Comparison of ENCODE assay signal across 12 cellular contexts in genomic region chr7:68823996-68824780, GRCh38.
DNase-seq lines count a peak whose midpoint lies in the region; TF ChIP-seq lines count a peak whose summit lies in the region.
"Had no signal": no experiment of that assay in that cellular context is flagged by ENCODE, and none has a peak within 500 bp of the region (broad histone marks: within the 10 kb centered on the region; RNA-seq: fewer than 3 reads in every experiment).

No MANE protein-coding gene starts in this region.

- H3K9me3 ChIP-seq in testis = no peaks in the 10 kb centered on the region
- peaks cover 11% of the 10 kb centered on the region for H3K9me3 ChIP-seq in mammary epithelial cell (replicated peaks; ENCODE audit: insufficient read depth, low read length)

- no peak for TF ChIP-seq POLR2A in testis (IDR thresholded peaks at IDR 0.05)

- H3K27ac ChIP-seq in testis = no peak overlapping the region
- no peak overlapping the region for H3K27ac ChIP-seq in mammary epithelial cell (ENCODE audit: insufficient read depth, low read depth, low read length)

- H3K4me1 ChIP-seq in testis (no peaks in the 10 kb centered on the region), mammary epithelial cell (ENCODE audit: insufficient read depth, low read length) (no peaks in the 10 kb centered on the region)

- CTCF ChIA-PET in mammary epithelial cell (lab: Charles Lee; ENCODE audit: low non-redundant PET) = no interaction called here

- H2AFZ ChIP-seq in mammary epithelial cell (ENCODE audit: low read depth, low read length) = no peak overlapping the region

- WGBS in testis, 2 donors = 61 to 78% methylated on average over 5 of the region's 5 CpGs
- WGBS in mammary epithelial cell (ENCODE audit: low coverage, missing lambda C conversion rate) = 60% methylated on average over 5 of the region's 5 CpGs

- dilution Hi-C loops in mammary epithelial cell (cut with HindIII; ENCODE audit: low sequenced_read_pairs) = loop anchor here (5.0 kb wide), 1 partner anchor 52 kb away; no protein-coding TSS in a partner anchor

- H3K27me3 ChIP-seq in testis = no peaks in the 10 kb centered on the region
- no peaks in the 10 kb centered on the region for H3K27me3 ChIP-seq in mammary epithelial cell (ENCODE audit: insufficient read depth, low read length)

- H3K4me3 ChIP-seq in choroid plexus epithelial cell (ENCODE audit: low read depth, low read length) = no peak overlapping the region
- no peak overlapping the region for H3K4me3 ChIP-seq in testis
- no peak overlapping the region for H3K4me3 ChIP-seq in mammary epithelial cell (replicated peaks in 1 of 3; ENCODE audit: insufficient read depth in 1 of 3, low read depth in 2 of 3, low read length in 3 of 3)

- no peaks in the 10 kb centered on the region for H4K20me1 ChIP-seq in mammary epithelial cell (ENCODE audit: insufficient read depth, low read length)

- no TSS peak for BruUV-seq in mammary epithelial cell (replicated peaks; lab: Mats Ljungman, UMichigan)

- H3K9ac ChIP-seq in mammary epithelial cell (ENCODE audit: insufficient read depth, low read length) = no peak overlapping the region

- in situ Hi-C loops in mammary epithelial cell (cut with MboI; ENCODE audit: low sequenced_read_pairs in 2 of 2) = no loop called here

- DNase-seq in M059J (ENCODE audit: low read depth) = peak; percentile 77
- DNase-seq in OCI-M1 (lab: John Stamatoyannopoulos, UW) = peak; percentile 20
- DNase-seq in choroid plexus epithelial cell (ENCODE audit: low read depth) = peak; percentile 11
- DNase-seq in testis = peak; percentile 30
- no peak for DNase-seq in effector CD4-positive, alpha-beta T cell
- DNase-seq in mammary epithelial cell = no peak
- DNase-seq in activated CD4-positive, alpha-beta T cell treated with anti-CD3 and anti-CD28 coated beads for 4 hours = no peak
- DNase-seq: C1 segment of cervical spinal cord; CD4-positive, alpha-beta T cell; DMS79; HCEC 1CT; IMR-90 had no signal

- H3K79me2 ChIP-seq in mammary epithelial cell (ENCODE audit: insufficient read depth, low read length) = no peaks in the 10 kb centered on the region

- intact Hi-C loops in testis (cut with DNase I; ENCODE audit: low total_unique reads) = no loop called here
- intact Hi-C loops in mammary epithelial cell (cut with micrococcal nuclease) = no loop called here

- H3K4me2 ChIP-seq in mammary epithelial cell (ENCODE audit: insufficient read depth, low read depth, low read length) = no peak overlapping the region

- no peak for TF ChIP-seq CTCF in choroid plexus epithelial cell (conservative IDR thresholded peaks at IDR 0.05; ENCODE audit: low read depth, low read length)
- no peak for TF ChIP-seq CTCF in testis (IDR thresholded peaks at IDR 0.05)
- no peak for TF ChIP-seq CTCF in mammary epithelial cell (conservative IDR thresholded peaks at IDR 0.05 in 1 of 2, IDR thresholded peaks at IDR 0.05 in 1 of 2; ENCODE audit: extremely low read depth in 1 of 2, insufficient read depth in 1 of 2, low read depth in 1 of 2, low read length in 2 of 2)

- no peaks in the 10 kb centered on the region for H3K36me3 ChIP-seq in testis (ENCODE audit: low read depth, missing control alignments)
- H3K36me3 ChIP-seq in mammary epithelial cell (ENCODE audit: insufficient read depth, low read length) = no peaks in the 10 kb centered on the region

Comparison
In these comparisons a context has a peak if more than half of its experiments do, and no peak if none do; other contexts are left out.
1. DNase-seq: peak in M059J (single experiment), OCI-M1 (single experiment), choroid plexus epithelial cell (single experiment) and testis (single experiment); none in effector CD4-positive, alpha-beta T cell (single experiment), mammary epithelial cell (single experiment) and activated CD4-positive, alpha-beta T cell treated with anti-CD3 and anti-CD28 coated beads for 4 hours (0 of 2).